ENCODE assay signal across 19 cellular contexts in genomic region chr21:35211767-35212166, GRCh38.
"Had no signal": no experiment of that assay in that cellular context is flagged by ENCODE, and none has a peak within 500 bp of the region (broad histone marks: within the 10 kb centered on the region; RNA-seq: fewer than 3 reads in every experiment).

No MANE protein-coding gene starts in this region.

- H3K4me3 Mint-ChIP-seq: activated CD4-positive, alpha-beta T cell treated with anti-CD3 and anti-CD28 coated beads, Interleukin-2, amount 10 ng/mL, durations not matched to agents 7 days and 5 days; activated naive CD4-positive, alpha-beta T cell treated with anti-CD3 and anti-CD28 coated beads, Interleukin-2, amount 50 U/mL, for 24 hours; mesothelial cell of epicardium; naive thymus-derived CD4-positive, alpha-beta T cell had no signal

- H3K36me3 Mint-ChIP-seq: activated naive CD4-positive, alpha-beta T cell treated with anti-CD3 and anti-CD28 coated beads, Interleukin-2, amount 50 U/mL, for 24 hours; mesothelial cell of epicardium had no signal

- H3K4me3 ChIP-seq: dorsolateral prefrontal cortex, esophagus squamous epithelium, lower lobe of right lung, right lobe of liver, upper lobe of left lung had no signal

- H3K27me3 ChIP-seq: brain microvascular endothelial cell, esophagus squamous epithelium, neutrophil, right lobe of liver, upper lobe of left lung had no signal

- DNase-seq: activated CD4-positive, alpha-beta T cell treated with anti-CD3 and anti-CD28 coated beads, Interleukin-2, amount 10 ng/mL, durations not matched to agents 7 days and 5 days; activated CD4-positive, CD25-positive, alpha-beta regulatory T cell; activated effector memory CD4-positive, alpha-beta T cell treated with Interleukin-2 at 50 U/mL for 16 hours; amygdala; brain microvascular endothelial cell; cerebellar nuclear complex; dorsolateral prefrontal cortex; esophagus squamous epithelium; hypothalamus; lower lobe of right lung; naive thymus-derived CD4-positive, alpha-beta T cell; right lobe of liver; stimulated activated CD4-positive, alpha-beta T cell treated with anti-CD3 and anti-CD28 coated beads, Interleukin-4, amount 100 ng/mL, for 1 hour; stimulated activated CD8-positive, alpha-beta memory T cell treated with anti-CD3 and anti-CD28 coated beads, Interleukin-4, amount 100 ng/mL, for 48 hours; stimulated activated naive CD8-positive, alpha-beta T cell treated with anti-CD3 and anti-CD28 coated beads, Interleukin-15, Interleukin-2, amounts not matched to agents 100 U/mL and 50 U/mL, for 24 hours; upper lobe of left lung had no signal

- H3K27me3 Mint-ChIP-seq: activated CD4-positive, alpha-beta T cell treated with anti-CD3 and anti-CD28 coated beads, Interleukin-2, amount 10 ng/mL, durations not matched to agents 7 days and 5 days; activated naive CD4-positive, alpha-beta T cell treated with anti-CD3 and anti-CD28 coated beads, Interleukin-2, amount 50 U/mL, for 24 hours; naive thymus-derived CD4-positive, alpha-beta T cell had no signal

- H3K27ac Mint-ChIP-seq: activated CD4-positive, alpha-beta T cell treated with anti-CD3 and anti-CD28 coated beads, Interleukin-2, amount 10 ng/mL, durations not matched to agents 7 days and 5 days; activated naive CD4-positive, alpha-beta T cell treated with anti-CD3 and anti-CD28 coated beads, Interleukin-2, amount 50 U/mL, for 24 hours; mesothelial cell of epicardium; naive thymus-derived CD4-positive, alpha-beta T cell had no signal

- H3K27ac ChIP-seq: brain microvascular endothelial cell, dorsolateral prefrontal cortex, neutrophil, right lobe of liver had no signal

- H3K4me1 ChIP-seq: lower lobe of right lung, right lobe of liver had no signal

- ATAC-seq: naive thymus-derived CD4-positive, alpha-beta T cell; right lobe of liver; stimulated activated naive CD8-positive, alpha-beta T cell treated with anti-CD3 and anti-CD28 coated beads, Interleukin-15, Interleukin-2, amounts not matched to agents 100 U/mL and 50 U/mL, for 24 hours had no signal

- H3K9me3 ChIP-seq: esophagus squamous epithelium, lower lobe of right lung, neutrophil, right lobe of liver, upper lobe of left lung had no signal

- H3K36me3 ChIP-seq: brain microvascular endothelial cell, esophagus squamous epithelium, lower lobe of right lung, neutrophil, right lobe of liver, upper lobe of left lung had no signal
